ENCODE assay signal across 9 cellular contexts in the genomic region with DNA sequence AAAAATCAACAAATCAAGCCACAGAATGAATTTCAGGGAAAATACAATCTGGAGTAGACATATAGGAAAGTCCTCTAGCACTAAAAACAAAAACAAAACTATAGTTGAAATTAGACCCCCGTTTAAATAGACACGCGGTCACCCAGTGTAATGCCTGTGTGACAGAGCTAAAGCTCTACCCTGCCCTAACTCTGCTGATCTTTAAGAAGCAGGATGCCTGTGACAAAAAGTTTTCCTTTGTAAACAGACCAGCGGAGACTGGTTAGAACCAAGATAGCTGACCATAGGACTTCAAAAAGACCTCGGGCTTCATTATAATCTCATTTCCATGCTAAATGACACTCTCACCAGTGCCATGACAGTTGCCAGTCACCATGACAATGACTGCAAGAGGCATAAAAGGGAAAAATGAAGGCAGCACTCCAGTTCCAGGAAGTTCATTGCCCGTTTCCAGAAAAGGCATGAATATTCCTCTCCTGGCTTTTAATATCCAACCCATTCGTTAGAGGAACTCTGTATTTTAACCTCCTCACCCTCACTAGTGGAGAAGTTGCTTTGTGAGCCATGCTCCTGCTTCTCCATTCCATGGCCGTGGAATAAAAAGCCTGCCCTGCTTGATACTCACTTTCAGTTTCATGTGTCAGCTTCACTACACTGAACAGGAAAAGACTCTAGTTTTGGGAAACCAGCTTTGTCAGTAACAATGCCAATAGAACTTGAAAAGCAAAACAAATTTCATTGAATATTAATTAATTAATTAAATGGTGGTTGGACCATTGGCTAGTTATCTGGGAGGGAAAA.
A peak's percentile ranks its signal among the peaks of the same experiment; 100 is the strongest.
DNase-seq lines count a peak whose midpoint lies in the region; ATAC-seq and TF ChIP-seq lines count a peak whose summit lies in the region.
"Had no signal": no experiment of that assay in that cellular context is flagged by ENCODE, and none has a peak within 500 bp of the region (broad histone marks: within the 10 kb centered on the region; RNA-seq: fewer than 3 reads in every experiment).

No MANE protein-coding gene starts in this region.

- H3K27ac ChIP-seq in esophagus muscularis mucosa (replicated peaks in 1 of 4): peak overlapping the region in 3 of 4 donors; percentile 13 to 49 (median 39)

- no peaks in the 10 kb centered on the region for H3K36me3 ChIP-seq in esophagus muscularis mucosa

- no peaks in the 10 kb centered on the region for H3K4me1 ChIP-seq in esophagus muscularis mucosa

- H3K27me3 ChIP-seq in esophagus muscularis mucosa: no peaks in the 10 kb centered on the region

- peaks cover 40% of the 10 kb centered on the region for H3K4me1 Mint-ChIP-seq in neural crest cell

- DNase-seq in CD1c-positive myeloid dendritic cell (ENCODE audit: extremely low spot score) (peak; percentile 43), NCI-H526 (lab: John Stamatoyannopoulos, UW) (peak; percentile 21 to 36), esophagus muscularis mucosa (ENCODE audit: extremely low spot score) (peak; percentile 55), neural crest cell (ENCODE audit: low read depth, low spot score) (no peak), COR-L47 (lab: John Stamatoyannopoulos, UW) (no peak), amniotic stem cell (lab: John Stamatoyannopoulos, UW) (no peak)
- DNase-seq: NCI-H2081 treated with DMSO at 0.1 percent for 48 hours had no signal

- peaks cover 3% of the 10 kb centered on the region for H3K9me3 Mint-ChIP-seq in neural crest cell

- TF ChIP-seq POLR2A in esophagus muscularis mucosa (IDR thresholded peaks at IDR 0.05; ENCODE audit: low read depth): no peak

- no peak for TF ChIP-seq CTCF in esophagus muscularis mucosa (IDR thresholded peaks at IDR 0.05)
- TF ChIP-seq CTCF in neural crest cell (conservative IDR thresholded peaks at IDR 0.05): no peak

- H3K4me3 ChIP-seq in esophagus muscularis mucosa: peak overlapping the region; percentile 32 to 44 (median 40)

- peak overlapping the region; percentile 94 for H3K27ac Mint-ChIP-seq in neural crest cell (ENCODE audit: unreplicated experiment)

- ATAC-seq in HG02981 (IDR thresholded peaks at IDR 0.05; ENCODE audit: unreplicated experiment): no peak
- no peak for ATAC-seq in GM21737 (IDR thresholded peaks at IDR 0.05; ENCODE audit: unreplicated experiment)

- H3K27me3 Mint-ChIP-seq in neural crest cell (ENCODE audit: low read depth): no peaks in the 10 kb centered on the region

- H3K4me3 Mint-ChIP-seq in neural crest cell: peak overlapping the region; percentile 54

- intact Hi-C loops in esophagus muscularis mucosa (cut with DNase I): no loop called here

- no peaks in the 10 kb centered on the region for H3K36me3 Mint-ChIP-seq in neural crest cell (ENCODE audit: low read depth)

- H3K9me3 ChIP-seq in esophagus muscularis mucosa: no peaks in the 10 kb centered on the region

- 43% methylated on average over 8 of the region's 8 CpGs for WGBS in esophagus muscularis mucosa

- TF ChIP-seq EP300 in esophagus muscularis mucosa (IDR thresholded peaks at IDR 0.05): no peak

Comparison
In these comparisons a context has a peak if more than half of its experiments do, and no peak if none do; other contexts are left out.
1. DNase-seq: peak in CD1c-positive myeloid dendritic cell (single experiment), NCI-H526 (2 of 2) and esophagus muscularis mucosa (single experiment); none in neural crest cell (single experiment), COR-L47 (single experiment) and amniotic stem cell (single experiment).